Comparison of ENCODE assay signal across 1 cellular context in the genomic region with DNA sequence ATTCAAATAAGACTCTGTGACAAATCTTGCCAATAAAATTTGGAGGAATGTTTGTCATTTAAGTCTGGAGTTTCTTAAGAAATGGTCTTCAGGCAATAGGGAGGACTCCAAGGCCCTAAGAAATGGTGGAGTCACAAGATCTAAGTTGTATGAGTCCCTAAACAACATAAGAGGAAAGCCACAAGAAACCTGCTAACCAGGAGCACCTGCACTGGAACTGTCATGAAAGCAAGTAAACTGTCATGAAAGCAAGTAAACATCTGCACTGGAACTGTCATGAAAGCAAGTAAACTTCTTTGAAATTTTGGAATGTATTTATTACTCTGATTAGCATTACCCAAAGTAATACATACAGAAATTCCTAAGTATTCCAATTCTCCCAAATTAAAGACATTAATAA.
TF ChIP-seq lines count a peak whose summit lies in the region.

No MANE protein-coding gene starts in this region.

TF ChIP-seq in GM12878, 131 proteins besides CTCF, POLR2A, EP300 and RAD21:
- TF ChIP-seq NR2C2 (IDR thresholded peaks at IDR 0.05; ENCODE audit: borderline replicate concordance, control insufficient read depth, insufficient read length, low read depth): no peak
- TF ChIP-seq IKZF2 (IDR thresholded peaks at IDR 0.05): no peak
- TF ChIP-seq, protein P1, sequence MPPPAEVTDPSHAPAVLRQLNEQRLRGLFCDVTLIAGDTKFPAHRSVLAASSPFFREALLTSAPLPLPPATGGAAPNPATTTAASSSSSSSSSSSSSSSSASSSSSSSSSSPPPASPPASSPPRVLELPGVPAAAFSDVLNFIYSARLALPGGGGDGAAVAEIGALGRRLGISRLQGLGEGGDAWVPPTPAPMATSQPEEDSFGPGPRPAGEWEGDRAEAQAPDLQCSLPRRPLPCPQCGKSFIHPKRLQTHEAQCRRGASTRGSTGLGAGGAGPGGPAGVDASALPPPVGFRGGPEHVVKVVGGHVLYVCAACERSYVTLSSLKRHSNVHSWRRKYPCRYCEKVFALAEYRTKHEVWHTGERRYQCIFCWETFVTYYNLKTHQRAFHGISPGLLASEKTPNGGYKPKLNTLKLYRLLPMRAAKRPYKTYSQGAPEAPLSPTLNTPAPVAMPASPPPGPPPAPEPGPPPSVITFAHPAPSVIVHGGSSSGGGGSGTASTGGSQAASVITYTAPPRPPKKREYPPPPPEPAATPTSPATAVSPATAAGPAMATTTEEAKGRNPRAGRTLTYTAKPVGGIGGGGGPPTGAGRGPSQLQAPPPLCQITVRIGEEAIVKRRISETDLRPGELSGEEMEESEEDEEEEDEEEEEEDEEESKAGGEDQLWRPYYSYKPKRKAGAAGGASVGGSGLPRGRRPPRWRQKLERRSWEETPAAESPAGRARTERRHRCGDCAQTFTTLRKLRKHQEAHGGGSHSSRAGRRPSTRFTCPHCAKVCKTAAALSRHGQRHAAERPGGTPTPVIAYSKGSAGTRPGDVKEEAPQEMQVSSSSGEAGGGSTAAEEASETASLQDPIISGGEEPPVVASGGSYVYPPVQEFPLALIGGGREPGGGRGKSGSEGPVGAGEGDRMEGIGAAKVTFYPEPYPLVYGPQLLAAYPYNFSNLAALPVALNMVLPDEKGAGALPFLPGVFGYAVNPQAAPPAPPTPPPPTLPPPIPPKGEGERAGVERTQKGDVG (CRISPR knock-in tag; IDR thresholded peaks at IDR 0.05): no peak
- no peak for TF ChIP-seq KDM1A (IDR thresholded peaks at IDR 0.05; ENCODE audit: borderline replicate concordance)
- no peak for TF ChIP-seq FOS (IDR thresholded peaks at IDR 0.05; ENCODE audit: borderline replicate concordance, extremely low read depth, insufficient read length)
- TF ChIP-seq, protein P2, sequence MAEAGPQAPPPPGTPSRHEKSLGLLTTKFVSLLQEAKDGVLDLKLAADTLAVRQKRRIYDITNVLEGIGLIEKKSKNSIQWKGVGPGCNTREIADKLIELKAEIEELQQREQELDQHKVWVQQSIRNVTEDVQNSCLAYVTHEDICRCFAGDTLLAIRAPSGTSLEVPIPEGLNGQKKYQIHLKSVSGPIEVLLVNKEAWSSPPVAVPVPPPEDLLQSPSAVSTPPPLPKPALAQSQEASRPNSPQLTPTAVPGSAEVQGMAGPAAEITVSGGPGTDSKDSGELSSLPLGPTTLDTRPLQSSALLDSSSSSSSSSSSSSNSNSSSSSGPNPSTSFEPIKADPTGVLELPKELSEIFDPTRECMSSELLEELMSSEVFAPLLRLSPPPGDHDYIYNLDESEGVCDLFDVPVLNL (IDR thresholded peaks at IDR 0.05; ENCODE audit: low read depth, low read length): no peak
- TF ChIP-seq, protein P3, sequence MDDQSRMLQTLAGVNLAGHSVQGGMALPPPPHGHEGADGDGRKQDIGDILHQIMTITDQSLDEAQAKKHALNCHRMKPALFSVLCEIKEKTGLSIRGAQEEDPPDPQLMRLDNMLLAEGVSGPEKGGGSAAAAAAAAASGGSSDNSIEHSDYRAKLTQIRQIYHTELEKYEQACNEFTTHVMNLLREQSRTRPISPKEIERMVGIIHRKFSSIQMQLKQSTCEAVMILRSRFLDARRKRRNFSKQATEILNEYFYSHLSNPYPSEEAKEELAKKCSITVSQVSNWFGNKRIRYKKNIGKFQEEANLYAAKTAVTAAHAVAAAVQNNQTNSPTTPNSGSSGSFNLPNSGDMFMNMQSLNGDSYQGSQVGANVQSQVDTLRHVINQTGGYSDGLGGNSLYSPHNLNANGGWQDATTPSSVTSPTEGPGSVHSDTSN (IDR thresholded peaks at IDR 0.05; ENCODE audit: insufficient replicate concordance, low read depth, low read length): no peak
- no peak for TF ChIP-seq RAD51 (IDR thresholded peaks at IDR 0.05)
- TF ChIP-seq, protein P4, sequence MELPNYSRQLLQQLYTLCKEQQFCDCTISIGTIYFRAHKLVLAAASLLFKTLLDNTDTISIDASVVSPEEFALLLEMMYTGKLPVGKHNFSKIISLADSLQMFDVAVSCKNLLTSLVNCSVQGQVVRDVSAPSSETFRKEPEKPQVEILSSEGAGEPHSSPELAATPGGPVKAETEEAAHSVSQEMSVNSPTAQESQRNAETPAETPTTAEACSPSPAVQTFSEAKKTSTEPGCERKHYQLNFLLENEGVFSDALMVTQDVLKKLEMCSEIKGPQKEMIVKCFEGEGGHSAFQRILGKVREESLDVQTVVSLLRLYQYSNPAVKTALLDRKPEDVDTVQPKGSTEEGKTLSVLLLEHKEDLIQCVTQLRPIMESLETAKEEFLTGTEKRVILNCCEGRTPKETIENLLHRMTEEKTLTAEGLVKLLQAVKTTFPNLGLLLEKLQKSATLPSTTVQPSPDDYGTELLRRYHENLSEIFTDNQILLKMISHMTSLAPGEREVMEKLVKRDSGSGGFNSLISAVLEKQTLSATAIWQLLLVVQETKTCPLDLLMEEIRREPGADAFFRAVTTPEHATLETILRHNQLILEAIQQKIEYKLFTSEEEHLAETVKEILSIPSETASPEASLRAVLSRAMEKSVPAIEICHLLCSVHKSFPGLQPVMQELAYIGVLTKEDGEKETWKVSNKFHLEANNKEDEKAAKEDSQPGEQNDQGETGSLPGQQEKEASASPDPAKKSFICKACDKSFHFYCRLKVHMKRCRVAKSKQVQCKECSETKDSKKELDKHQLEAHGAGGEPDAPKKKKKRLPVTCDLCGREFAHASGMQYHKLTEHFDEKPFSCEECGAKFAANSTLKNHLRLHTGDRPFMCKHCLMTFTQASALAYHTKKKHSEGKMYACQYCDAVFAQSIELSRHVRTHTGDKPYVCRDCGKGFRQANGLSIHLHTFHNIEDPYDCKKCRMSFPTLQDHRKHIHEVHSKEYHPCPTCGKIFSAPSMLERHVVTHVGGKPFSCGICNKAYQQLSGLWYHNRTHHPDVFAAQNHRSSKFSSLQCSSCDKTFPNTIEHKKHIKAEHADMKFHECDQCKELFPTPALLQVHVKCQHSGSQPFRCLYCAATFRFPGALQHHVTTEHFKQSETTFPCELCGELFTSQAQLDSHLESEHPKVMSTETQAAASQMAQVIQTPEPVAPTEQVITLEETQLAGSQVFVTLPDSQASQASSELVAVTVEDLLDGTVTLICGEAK (IDR thresholded peaks at IDR 0.05; ENCODE audit: borderline replicate concordance): no peak
- TF ChIP-seq, protein P5, sequence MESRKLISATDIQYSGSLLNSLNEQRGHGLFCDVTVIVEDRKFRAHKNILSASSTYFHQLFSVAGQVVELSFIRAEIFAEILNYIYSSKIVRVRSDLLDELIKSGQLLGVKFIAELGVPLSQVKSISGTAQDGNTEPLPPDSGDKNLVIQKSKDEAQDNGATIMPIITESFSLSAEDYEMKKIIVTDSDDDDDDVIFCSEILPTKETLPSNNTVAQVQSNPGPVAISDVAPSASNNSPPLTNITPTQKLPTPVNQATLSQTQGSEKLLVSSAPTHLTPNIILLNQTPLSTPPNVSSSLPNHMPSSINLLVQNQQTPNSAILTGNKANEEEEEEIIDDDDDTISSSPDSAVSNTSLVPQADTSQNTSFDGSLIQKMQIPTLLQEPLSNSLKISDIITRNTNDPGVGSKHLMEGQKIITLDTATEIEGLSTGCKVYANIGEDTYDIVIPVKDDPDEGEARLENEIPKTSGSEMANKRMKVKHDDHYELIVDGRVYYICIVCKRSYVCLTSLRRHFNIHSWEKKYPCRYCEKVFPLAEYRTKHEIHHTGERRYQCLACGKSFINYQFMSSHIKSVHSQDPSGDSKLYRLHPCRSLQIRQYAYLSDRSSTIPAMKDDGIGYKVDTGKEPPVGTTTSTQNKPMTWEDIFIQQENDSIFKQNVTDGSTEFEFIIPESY (IDR thresholded peaks at IDR 0.05): no peak
- no peak for TF ChIP-seq NR2C1 (IDR thresholded peaks at IDR 0.05)
- no peak for TF ChIP-seq HCFC1 (IDR thresholded peaks at IDR 0.05; ENCODE audit: low read length)
- TF ChIP-seq RELA (IDR thresholded peaks at IDR 0.05; ENCODE audit: borderline replicate concordance, partially characterized antibody): no peak
- no peak for TF ChIP-seq PAX8 (IDR thresholded peaks at IDR 0.05)
- TF ChIP-seq TARDBP (IDR thresholded peaks at IDR 0.05; ENCODE audit: borderline replicate concordance): no peak
- no peak for TF ChIP-seq MTA2 (IDR thresholded peaks at IDR 0.05; ENCODE audit: low read depth)
- no peak for TF ChIP-seq CREB1 (IDR thresholded peaks at IDR 0.05; ENCODE audit: low read depth)
- no peak for TF ChIP-seq NFXL1 (IDR thresholded peaks at IDR 0.05; ENCODE audit: borderline replicate concordance)
TF ChIP-seq in GM12878: peak in this region for 0.
